In the genomic region with DNA sequence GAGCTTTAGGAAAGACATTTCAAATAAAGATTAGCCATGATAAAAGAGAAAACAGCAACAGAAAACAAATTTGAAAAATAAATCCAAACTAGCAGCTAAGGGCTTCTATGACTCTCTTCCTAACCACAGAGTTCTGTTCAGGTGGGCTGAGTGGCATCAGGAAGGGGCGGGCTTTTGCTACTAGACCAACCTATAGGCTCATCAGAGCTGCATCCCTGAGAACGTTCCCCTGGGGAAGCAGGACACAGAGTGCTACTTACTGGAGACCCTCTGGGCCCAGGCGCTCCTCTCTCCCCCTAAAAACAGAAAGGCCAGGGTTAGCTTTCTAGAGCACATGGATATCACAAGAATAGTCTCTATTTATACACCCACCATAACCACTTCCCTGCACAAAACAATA, we compare ENCODE assay signal across 1 cellular context.
TF ChIP-seq lines count a peak whose summit lies in the region.

No MANE protein-coding gene starts in this region.

TF ChIP-seq in IMR-90, 13 proteins besides CTCF, POLR2A, EP300 and RAD21 (continued from another document):
- TF ChIP-seq MAFK (IDR thresholded peaks at IDR 0.05; ENCODE audit: low read depth, low read length) (no peak), SMC3 (IDR thresholded peaks at IDR 0.05; ENCODE audit: low read depth, low read length) (no peak), MAZ (IDR thresholded peaks at IDR 0.05; ENCODE audit: borderline replicate concordance, low read depth, low read length) (no peak), CHD1 (IDR thresholded peaks at IDR 0.05; ENCODE audit: low read depth, low read length) (no peak)
